21 cellular contexts compared by ENCODE assay signal in the genomic region with DNA sequence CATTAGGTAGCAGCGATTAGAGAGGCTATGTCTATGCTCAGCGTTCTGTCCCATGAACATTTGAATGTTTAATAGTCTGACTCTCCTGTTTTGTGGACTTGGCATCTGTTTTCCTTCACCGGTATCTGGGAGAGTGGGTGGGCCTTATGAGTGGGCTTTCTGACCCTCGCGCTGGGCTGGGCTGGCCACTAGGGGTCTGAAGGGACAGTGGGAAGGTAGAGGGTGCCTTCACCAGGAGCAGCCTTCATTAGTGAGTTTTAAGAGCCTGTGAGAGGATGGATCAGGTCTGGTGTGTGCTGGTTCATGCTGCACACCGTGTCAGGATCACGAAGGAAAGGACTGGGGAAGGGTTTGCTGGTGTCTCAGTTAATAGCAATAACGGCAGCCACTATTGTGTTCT. TPM values are rescaled to one million over a fixed set of nuclear protein-coding genes. Genes with fewer than 3 reads are reported as not detected.
DNase-seq lines count a peak whose midpoint lies in the region; ATAC-seq and TF ChIP-seq lines count a peak whose summit lies in the region.
"Had no signal": no experiment of that assay in that cellular context is flagged by ENCODE, and none has a peak within 500 bp of the region (broad histone marks: within the 10 kb centered on the region; RNA-seq: fewer than 3 reads in every experiment).

No MANE protein-coding gene starts in this region.

- no peaks in the 10 kb centered on the region for H3K9me3 Mint-ChIP-seq in GM23338
- H3K9me3 Mint-ChIP-seq: CD4-positive, alpha-beta T cell; nephron had no signal

- H3K9me3 ChIP-seq in DOHH2 (ENCODE audit: control insufficient read depth, insufficient read depth, low read length): no peaks in the 10 kb centered on the region
- H3K9me3 ChIP-seq: vagina had no signal

- H3K4me3 ChIP-seq in DOHH2 (ENCODE audit: low read length) (no peak overlapping the region), GM23338 (no peak overlapping the region), WI38 (ENCODE audit: low read depth, low read length) (no peak overlapping the region), lower leg skin (ENCODE audit: low read depth, poor library complexity, severe bottlenecking) (no peak overlapping the region)
- H3K4me3 ChIP-seq: lung, vagina had no signal

- WGBS in lower leg skin, 2 donors: 58 to 71% methylated on average over 8 of the region's 8 CpGs

- H3F3A ChIP-seq in DOHH2 (ENCODE audit: control insufficient read depth, insufficient read depth): no peaks in the 10 kb centered on the region
- no peaks in the 10 kb centered on the region for H3F3A ChIP-seq in GM23338 (replicated peaks; ENCODE audit: low read depth)

- H3K9me2 ChIP-seq in DOHH2 (replicated peaks; ENCODE audit: control insufficient read depth, low read length) (no peaks in the 10 kb centered on the region), GM23338 (ENCODE audit: insufficient read depth) (no peaks in the 10 kb centered on the region)

- H3K36me3 ChIP-seq in DOHH2 (ENCODE audit: control insufficient read depth, low read length): no peaks in the 10 kb centered on the region
- no peaks in the 10 kb centered on the region for H3K36me3 ChIP-seq in GM23338 (ENCODE audit: insufficient read depth)
- H3K36me3 ChIP-seq: vagina had no signal

- intact Hi-C loops in lower leg skin (cut with DNase I; ENCODE audit: low total_unique reads): no loop called here

- DNase-seq in GM23338 (ENCODE audit: low spot score) (peak; percentile 51), islet precursor cell (peak; percentile 79), NCI-H526 treated with DMSO at 0.1 percent for 48 hours (lab: John Stamatoyannopoulos, UW) (no peak), lower leg skin (ENCODE audit: low spot score in 2 of 2) (no peak), HUDEP-2 (lab: John Stamatoyannopoulos, UW; ENCODE audit: unreplicated experiment in 76 of 76) (no peak), C1 segment of cervical spinal cord (lab: John Stamatoyannopoulos, UW) (no peak)
- DNase-seq: activated CD4-positive, alpha-beta T cell treated with anti-CD3 and anti-CD28 coated beads, Interleukin-2, amount 50 U/mL, for 1 hour; activated T-cell treated with anti-CD3 and anti-CD28 coated beads, Interleukin-2, amount 50 U/mL, for 48 hours; CD4-positive, alpha-beta T cell; cortex of kidney; NCI-H1417; NCI-H524; right cardiac atrium; RPMI8226; stimulated activated naive CD4-positive, alpha-beta T cell; T-helper 17 cell had no signal

- H3K36me3 Mint-ChIP-seq in GM23338 (ENCODE audit: low read depth): no peaks in the 10 kb centered on the region

- peak overlapping the region; percentile 81 for H2AFZ ChIP-seq in GM23338

- H3K4me1 Mint-ChIP-seq in GM23338: peaks cover 25% of the 10 kb centered on the region
- H3K4me1 Mint-ChIP-seq: nephron, T-helper 17 cell had no signal

- H3K27me3 ChIP-seq in DOHH2 (ENCODE audit: control insufficient read depth, low read length) (no peaks in the 10 kb centered on the region), GM23338 (ENCODE audit: insufficient read depth) (no peaks in the 10 kb centered on the region)
- H3K27me3 ChIP-seq: vagina had no signal

- H3K27ac ChIP-seq in DOHH2 (ENCODE audit: low read depth, low read length): no peak overlapping the region
- no peak overlapping the region for H3K27ac ChIP-seq in GM23338 (ENCODE audit: low read depth)
- H3K27ac ChIP-seq: vagina had no signal

- TF ChIP-seq CTCF in DOHH2 (IDR thresholded peaks at IDR 0.05; ENCODE audit: low read depth, low read length, poor library complexity, severe bottlenecking): peak; percentile 32
- peak; percentile 61 to 65 for TF ChIP-seq CTCF in GM23338 (conservative IDR thresholded peaks at IDR 0.05; ENCODE audit: low read depth in 2 of 2)
- TF ChIP-seq CTCF in WI38 (IDR thresholded peaks at IDR 0.05; ENCODE audit: low read depth, low read length): 0 out of 2 replicates have a peak, but pooled peaks have one; percentile 4
- TF ChIP-seq CTCF in lower leg skin (IDR thresholded peaks at IDR 0.05): no peak

- H3K4me1 ChIP-seq in DOHH2 (ENCODE audit: control insufficient read depth, low read length) (no peaks in the 10 kb centered on the region), GM23338 (ENCODE audit: insufficient read depth) (peaks cover 24% of the 10 kb centered on the region)
- H3K4me1 ChIP-seq: vagina had no signal

- H3K4me2 ChIP-seq in DOHH2 (ENCODE audit: low read length): no peak overlapping the region
- peak overlapping the region; percentile 53; the same call in 1 of the 2 replicates for H3K4me2 ChIP-seq in GM23338

- H3K27me3 Mint-ChIP-seq in GM23338 (ENCODE audit: insufficient read depth, low read depth, poor library complexity): no peaks in the 10 kb centered on the region
- H3K27me3 Mint-ChIP-seq: CD4-positive, alpha-beta T cell had no signal

- peak; percentile 94 for ATAC-seq in GM23338
- ATAC-seq: right cardiac atrium, T-helper 17 cell had no signal

- TF ChIP-seq POLR2A in lower leg skin (IDR thresholded peaks at IDR 0.05): no peak

- H4K20me1 ChIP-seq in DOHH2 (ENCODE audit: control insufficient read depth, insufficient read depth, low read depth, low read length): no peaks in the 10 kb centered on the region
- H4K20me1 ChIP-seq in GM23338 (replicated peaks; ENCODE audit: insufficient read depth): no peaks in the 10 kb centered on the region

- H3K79me2 ChIP-seq in DOHH2 (ENCODE audit: control insufficient read depth, low read length) (no peaks in the 10 kb centered on the region), GM23338 (replicated peaks; ENCODE audit: insufficient read depth) (no peaks in the 10 kb centered on the region)

- no peak overlapping the region for H3K4me3 Mint-ChIP-seq in GM23338
- H3K4me3 Mint-ChIP-seq: CD4-positive, alpha-beta T cell; nephron; T-helper 17 cell had no signal

- peak overlapping the region; percentile 8 for H3K27ac Mint-ChIP-seq in GM23338
- H3K27ac Mint-ChIP-seq: CD4-positive, alpha-beta T cell; nephron; T-helper 17 cell had no signal

TF ChIP-seq in GM23338, 12 proteins besides CTCF, POLR2A, EP300 and RAD21 (continues in another document):
- TF ChIP-seq POLR2AphosphoS5 (IDR thresholded peaks at IDR 0.05; ENCODE audit: low read depth) (no peak), STAT1 (IDR thresholded peaks at IDR 0.05; ENCODE audit: unreplicated experiment) (no peak), ETS1 (IDR thresholded peaks at IDR 0.05) (no peak)

RNA-seq across cellular contexts. Expression of gene DCLRE1A, which starts 33.4 kb away (rescaled TPM):
- total RNA-seq in GM23338 (2014; rRNA removed; shearing (Covaris generic)): 13.5 and 13.8 TPM in 2 replicates
- 4.3 and 6.1 TPM in 2 replicates for polyA plus RNA-seq in GM23338 (2016; fragmentation: Nextera tagmentation; extraction: Ambion mirVana)
- 1 to 10 TPM; 2.1 to 5.5 (median 3.8) TPM for total RNA-seq in lower leg skin

RNA-seq across cellular contexts. Expression of gene NHLRC2, which starts 34.0 kb away (rescaled TPM):
- 20.2 and 28.1 TPM in 2 replicates for total RNA-seq in GM23338 (2014; rRNA removed; shearing (Covaris generic))
- 13.0 and 15.5 TPM in 2 replicates for polyA plus RNA-seq in GM23338 (2016; fragmentation: Nextera tagmentation; extraction: Ambion mirVana)
- total RNA-seq in lower leg skin: 10 to 100 TPM; 18.9 to 71.2 (median 48.0) TPM

Comparison
In these comparisons a context has a peak if more than half of its experiments do, and no peak if none do; other contexts are left out.
1. CTCF ChIP-seq: peak in DOHH2 (single experiment), GM23338 (2 of 2) and WI38 (single experiment); none in lower leg skin (0 of 3).
2. DNase-seq: peak in GM23338 (single experiment) and islet precursor cell (single experiment); none in NCI-H526 treated with DMSO at 0.1 percent for 48 hours (single experiment), lower leg skin (0 of 2), HUDEP-2 (0 of 76) and C1 segment of cervical spinal cord (0 of 14).